ENCODE assay signal across 11 cellular contexts in the genomic region with DNA sequence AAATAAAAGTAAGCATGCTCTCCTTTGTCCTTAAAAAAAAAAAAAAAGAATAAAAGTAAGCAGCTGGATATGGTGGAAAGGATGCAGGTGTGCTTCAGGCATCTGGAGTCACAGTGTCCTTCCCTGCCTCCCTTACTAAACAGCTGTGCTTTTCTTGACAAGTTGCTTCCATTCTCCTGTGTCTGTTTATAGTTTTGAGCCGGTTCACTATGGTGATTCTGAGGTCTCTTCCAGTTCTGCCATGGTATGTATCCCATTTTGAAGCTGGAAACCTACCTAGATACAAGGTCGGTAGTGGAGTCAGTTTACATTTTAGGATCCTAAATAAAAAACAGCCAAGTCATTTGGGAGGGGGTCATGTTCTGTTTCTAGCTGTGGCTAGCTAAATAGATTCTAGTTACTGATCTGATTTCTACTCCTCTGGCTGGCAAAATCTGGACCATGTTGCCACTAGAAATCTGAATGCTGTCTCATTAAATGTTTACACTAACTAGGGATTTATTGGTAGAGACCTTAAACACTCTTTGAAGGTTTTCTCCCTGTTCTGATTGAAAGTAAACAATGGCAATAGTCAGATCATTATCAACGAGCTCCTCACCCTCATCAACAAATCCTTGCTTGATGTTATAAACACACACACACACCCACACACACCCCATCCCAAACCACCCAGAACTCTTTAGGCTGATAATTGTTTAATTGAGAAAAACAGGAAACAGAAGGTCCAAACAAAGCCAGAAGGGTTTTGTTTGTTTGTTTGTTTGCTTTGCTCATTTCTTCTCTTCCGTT. TPM values are rescaled to one million over a fixed set of nuclear protein-coding genes. Genes with fewer than 3 reads are reported as not detected.
A peak's percentile ranks its signal among the peaks of the same experiment; 100 is the strongest.
DNase-seq lines count a peak whose midpoint lies in the region; ATAC-seq lines count a peak whose summit lies in the region.
"Had no signal": no experiment of that assay in that cellular context is flagged by ENCODE, and none has a peak within 500 bp of the region (broad histone marks: within the 10 kb centered on the region; RNA-seq: fewer than 3 reads in every experiment).

No MANE protein-coding gene starts in this region.

- H3K4me3 ChIP-seq in subcutaneous abdominal adipose tissue (ENCODE audit: low read depth in 1 of 5, low read length in 5 of 5): no peak overlapping the region
- H3K4me3 ChIP-seq: neural progenitor cell had no signal

- H3K9me3 Mint-ChIP-seq in activated T-cell treated with anti-CD3 and anti-CD28 coated beads, Interleukin-2, amount 50 U/mL, for 4 hours: no peaks in the 10 kb centered on the region
- H3K9me3 Mint-ChIP-seq in activated T-helper 2 cell treated with anti-CD3 and anti-CD28 coated beads, Interferon-gamma antibody, Interleukin-2, Interleukin-4, amounts not matched to agents 10 μg/mL and 5 μg/mL and 100 μg/mL, durations not matched to agents 14 hours and 24 hours and 36 hours: no peaks in the 10 kb centered on the region
- H3K9me3 Mint-ChIP-seq: neural progenitor cell had no signal

- H3K27ac ChIP-seq in subcutaneous abdominal adipose tissue (ENCODE audit: low read depth, low read length): peak overlapping the region; percentile 84
- H3K27ac ChIP-seq: brain microvascular endothelial cell, neural progenitor cell had no signal

- no peak for DNase-seq in activated T-cell treated with anti-CD3 and anti-CD28 coated beads, Interleukin-2, amount 50 U/mL, for 4 hours
- DNase-seq in activated T-cell treated with anti-CD3 and anti-CD28 coated beads for 4 hours (no peak), left kidney (ENCODE audit: low read depth, low spot score) (peak; percentile 20), occipital lobe (lab: John Stamatoyannopoulos, UW) (no peak), NCI-H2196 (lab: John Stamatoyannopoulos, UW; ENCODE audit: unreplicated experiment) (no peak)
- DNase-seq in activated T-helper 2 cell treated with anti-CD3 and anti-CD28 coated beads, Interferon-gamma antibody, Interleukin-2, Interleukin-4, amounts not matched to agents 10 μg/mL and 5 μg/mL and 100 μg/mL, durations not matched to agents 14 hours and 24 hours and 36 hours (ENCODE audit: low spot score): no peak
- DNase-seq: brain microvascular endothelial cell, NCI-H82 had no signal

- H3K9me3 ChIP-seq in subcutaneous abdominal adipose tissue (ENCODE audit: control insufficient read depth in 5 of 5, low read length in 5 of 5): no peaks in the 10 kb centered on the region

- H3K36me3 Mint-ChIP-seq in activated T-cell treated with anti-CD3 and anti-CD28 coated beads, Interleukin-2, amount 50 U/mL, for 4 hours (ENCODE audit: insufficient read depth): peaks cover 43% of the 10 kb centered on the region
- H3K36me3 Mint-ChIP-seq in activated T-helper 2 cell treated with anti-CD3 and anti-CD28 coated beads, Interferon-gamma antibody, Interleukin-2, Interleukin-4, amounts not matched to agents 10 μg/mL and 5 μg/mL and 100 μg/mL, durations not matched to agents 14 hours and 24 hours and 36 hours (ENCODE audit: low read depth): peaks cover 90% of the 10 kb centered on the region
- H3K36me3 Mint-ChIP-seq: neural progenitor cell had no signal

- H3K27ac Mint-ChIP-seq in activated T-helper 2 cell treated with anti-CD3 and anti-CD28 coated beads, Interferon-gamma antibody, Interleukin-2, Interleukin-4, amounts not matched to agents 10 μg/mL and 5 μg/mL and 100 μg/mL, durations not matched to agents 14 hours and 24 hours and 36 hours: peak overlapping the region; percentile 91
- H3K27ac Mint-ChIP-seq: neural progenitor cell had no signal

- H3K27me3 ChIP-seq in subcutaneous abdominal adipose tissue (ENCODE audit: control insufficient read depth in 5 of 5, insufficient read depth in 4 of 5, low read length in 5 of 5): no peaks in the 10 kb centered on the region
- H3K27me3 ChIP-seq: brain microvascular endothelial cell, neural progenitor cell had no signal

- no peak for ATAC-seq in activated T-cell treated with anti-CD3 and anti-CD28 coated beads, Interleukin-2, amount 50 U/mL, for 4 hours
- no peak for ATAC-seq in HG03571 (IDR thresholded peaks at IDR 0.05; ENCODE audit: unreplicated experiment)

- H3K9ac ChIP-seq in subcutaneous abdominal adipose tissue (ENCODE audit: low read length in 5 of 5): peak overlapping the region in 1 of 5 donors; percentile 51
- H3K9ac ChIP-seq: neural progenitor cell had no signal

- H3K27me3 Mint-ChIP-seq in activated T-cell treated with anti-CD3 and anti-CD28 coated beads, Interleukin-2, amount 50 U/mL, for 4 hours (ENCODE audit: low read depth): no peaks in the 10 kb centered on the region
- H3K27me3 Mint-ChIP-seq in activated T-helper 2 cell treated with anti-CD3 and anti-CD28 coated beads, Interferon-gamma antibody, Interleukin-2, Interleukin-4, amounts not matched to agents 10 μg/mL and 5 μg/mL and 100 μg/mL, durations not matched to agents 14 hours and 24 hours and 36 hours (ENCODE audit: low read depth): no peaks in the 10 kb centered on the region

- intact Hi-C loops in activated T-helper 2 cell treated with anti-CD3 and anti-CD28 coated beads, Interferon-gamma antibody, Interleukin-2, Interleukin-4, amounts not matched to agents 10 μg/mL and 5 μg/mL and 100 μg/mL, durations not matched to agents 14 hours and 24 hours and 36 hours (cut with micrococcal nuclease): loop anchor here (10.0 kb wide), 3 partner anchors 239 to 1231 kb away; a partner anchor contains a TSS

- H3K4me1 Mint-ChIP-seq in activated T-cell treated with anti-CD3 and anti-CD28 coated beads, Interleukin-2, amount 50 U/mL, for 4 hours (ENCODE audit: low read depth): peaks cover 89% of the 10 kb centered on the region
- H3K4me1 Mint-ChIP-seq in activated T-helper 2 cell treated with anti-CD3 and anti-CD28 coated beads, Interferon-gamma antibody, Interleukin-2, Interleukin-4, amounts not matched to agents 10 μg/mL and 5 μg/mL and 100 μg/mL, durations not matched to agents 14 hours and 24 hours and 36 hours (ENCODE audit: low read depth): peaks cover 83% of the 10 kb centered on the region
- H3K4me1 Mint-ChIP-seq: neural progenitor cell had no signal

- peaks cover 14 to 78% (median 65%) of the 10 kb centered on the region in 5 donors for H3K4me1 ChIP-seq in subcutaneous abdominal adipose tissue (ENCODE audit: control insufficient read depth in 5 of 5, insufficient read depth in 5 of 5, low read length in 5 of 5)
- H3K4me1 ChIP-seq: neural progenitor cell had no signal

- peaks cover 19 to 42% (median 36%) of the 10 kb centered on the region in 5 donors for H3K36me3 ChIP-seq in subcutaneous abdominal adipose tissue (ENCODE audit: control insufficient read depth in 5 of 5, insufficient read depth in 5 of 5, low read length in 5 of 5)
- H3K36me3 ChIP-seq: brain microvascular endothelial cell, neural progenitor cell had no signal

- H3K4me3 Mint-ChIP-seq in activated T-cell treated with anti-CD3 and anti-CD28 coated beads, Interleukin-2, amount 50 U/mL, for 4 hours: peak overlapping the region; percentile 48
- H3K4me3 Mint-ChIP-seq in activated T-helper 2 cell treated with anti-CD3 and anti-CD28 coated beads, Interferon-gamma antibody, Interleukin-2, Interleukin-4, amounts not matched to agents 10 μg/mL and 5 μg/mL and 100 μg/mL, durations not matched to agents 14 hours and 24 hours and 36 hours (ENCODE audit: low read depth): peak overlapping the region; percentile 59
- H3K4me3 Mint-ChIP-seq: neural progenitor cell had no signal

RNA-seq across cellular contexts. Expression of a gene that starts 7.9 kb away (rescaled TPM):
- 10 to 100 TPM; 12.9 to 24.3 (median 18.8) TPM for total RNA-seq in activated T-cell treated with anti-CD3 and anti-CD28 coated beads, Interleukin-2, amount 50 U/mL, for 4 hours
- 52.3 and 54.8 TPM in 2 replicates for total RNA-seq in activated T-helper 2 cell treated with anti-CD3 and anti-CD28 coated beads, Interferon-gamma antibody, Interleukin-2, Interleukin-4, amounts not matched to agents 10 μg/mL and 5 μg/mL and 100 μg/mL, durations not matched to agents 14 hours and 24 hours and 36 hours
- total RNA-seq in occipital lobe: 4.7 TPM
